In genomic region chr12:120697344-120697743, GRCh38 we compare ENCODE assay signal across 21 cellular contexts. TPM values are rescaled to one million over a fixed set of nuclear protein-coding genes. Genes with fewer than 3 reads are reported as not detected.
"Had no signal": no experiment of that assay in that cellular context is flagged by ENCODE, and none has a peak within 500 bp of the region (broad histone marks: within the 10 kb centered on the region; RNA-seq: fewer than 3 reads in every experiment).

No MANE protein-coding gene starts in this region.

- H3K4me3 Mint-ChIP-seq: activated CD8-positive, alpha-beta memory T cell treated with anti-CD3 and anti-CD28 coated beads, Interleukin-2, amount 10 ng/mL, durations not matched to agents 7 days and 5 days; activated CD8-positive, alpha-beta T cell treated with anti-CD3 and anti-CD28 coated beads for 36 hours; activated naive CD8-positive, alpha-beta T cell treated with anti-CD3 and anti-CD28 coated beads for 36 hours; effector memory CD8-positive, alpha-beta T cell; memory B cell; natural killer cell treated with Interleukin-12 subunit alpha and Interleukin-12 subunit beta and Interleukin-15 and Interleukin-18, amount 100 ng/mL, for 72 hours; stimulated activated memory B cell treated with anti-CD40 and anti-IgM and Interleukin-4, amounts not matched to agents 10 μg/mL and 1 μg/mL and 100 μg/mL, for 72 hours; T-helper 1 cell treated with Interleukin-12 subunit alpha and Interleukin-12 subunit beta and Interleukin-4 antibody, amounts not matched to agents 30 μg/mL and 1 μg/mL, for 36 hours had no signal

- H3K27me3 Mint-ChIP-seq: activated CD8-positive, alpha-beta memory T cell treated with anti-CD3 and anti-CD28 coated beads, Interleukin-2, amount 10 ng/mL, durations not matched to agents 7 days and 5 days; activated CD8-positive, alpha-beta T cell treated with anti-CD3 and anti-CD28 coated beads for 36 hours; activated naive CD8-positive, alpha-beta T cell treated with anti-CD3 and anti-CD28 coated beads for 36 hours; effector memory CD8-positive, alpha-beta T cell; memory B cell; natural killer cell treated with Interleukin-12 subunit alpha and Interleukin-12 subunit beta and Interleukin-15 and Interleukin-18, amount 100 ng/mL, for 72 hours; stimulated activated memory B cell treated with anti-CD40 and anti-IgM and Interleukin-4, amounts not matched to agents 10 μg/mL and 1 μg/mL and 100 μg/mL, for 72 hours had no signal

- H3K27ac Mint-ChIP-seq: activated CD8-positive, alpha-beta memory T cell treated with anti-CD3 and anti-CD28 coated beads, Interleukin-2, amount 10 ng/mL, durations not matched to agents 7 days and 5 days; activated CD8-positive, alpha-beta T cell treated with anti-CD3 and anti-CD28 coated beads for 36 hours; activated naive CD8-positive, alpha-beta T cell treated with anti-CD3 and anti-CD28 coated beads for 36 hours; effector memory CD8-positive, alpha-beta T cell; memory B cell; natural killer cell treated with Interleukin-12 subunit alpha and Interleukin-12 subunit beta and Interleukin-15 and Interleukin-18, amount 100 ng/mL, for 72 hours; stimulated activated memory B cell treated with anti-CD40 and anti-IgM and Interleukin-4, amounts not matched to agents 10 μg/mL and 1 μg/mL and 100 μg/mL, for 72 hours; T-helper 1 cell treated with Interleukin-12 subunit alpha and Interleukin-12 subunit beta and Interleukin-4 antibody, amounts not matched to agents 30 μg/mL and 1 μg/mL, for 36 hours had no signal

- ATAC-seq: activated CD8-positive, alpha-beta memory T cell treated with anti-CD3 and anti-CD28 coated beads, Interleukin-2, amount 10 ng/mL, durations not matched to agents 7 days and 5 days; activated CD8-positive, alpha-beta T cell treated with anti-CD3 and anti-CD28 coated beads for 36 hours; effector memory CD8-positive, alpha-beta T cell; left lobe of liver; natural killer cell treated with Interleukin-12 subunit alpha and Interleukin-12 subunit beta and Interleukin-15 and Interleukin-18, amount 100 ng/mL, for 72 hours; pancreas; right lobe of liver; stimulated activated memory B cell treated with anti-CD40 and anti-IgM and Interleukin-4, amounts not matched to agents 10 μg/mL and 1 μg/mL and 100 μg/mL, for 72 hours had no signal

- DNase-seq: activated CD4-positive, alpha-beta T cell treated with anti-CD3 and anti-CD28 coated beads for 48 hours; activated CD8-positive, alpha-beta memory T cell treated with anti-CD3 and anti-CD28 coated beads, Interleukin-2, amount 10 ng/mL, durations not matched to agents 7 days and 5 days; activated CD8-positive, alpha-beta T cell treated with anti-CD3 and anti-CD28 coated beads for 36 hours; activated naive CD8-positive, alpha-beta T cell treated with anti-CD3 and anti-CD28 coated beads for 36 hours; activated T-cell treated with anti-CD3 and anti-CD28 coated beads for 4 hours; central memory CD4-positive, alpha-beta T cell; dorsolateral prefrontal cortex; effector memory CD8-positive, alpha-beta T cell; pancreas; right lobe of liver; stimulated activated CD4-positive, alpha-beta T cell treated with anti-CD3 and anti-CD28 coated beads, Interleukin-2, amount 100 ng/mL, for 24 hours; stomach; transverse colon had no signal

- H3K4me3 ChIP-seq: dorsolateral prefrontal cortex, esophagus muscularis mucosa, pancreas, right lobe of liver, stomach, suprapubic skin, transverse colon had no signal

- H3K27me3 ChIP-seq: dorsolateral prefrontal cortex, esophagus muscularis mucosa, pancreas, right lobe of liver, stomach, suprapubic skin, transverse colon had no signal

- H3K9me3 Mint-ChIP-seq: activated CD8-positive, alpha-beta T cell treated with anti-CD3 and anti-CD28 coated beads for 36 hours; activated naive CD8-positive, alpha-beta T cell treated with anti-CD3 and anti-CD28 coated beads for 36 hours; effector memory CD8-positive, alpha-beta T cell; memory B cell; natural killer cell treated with Interleukin-12 subunit alpha and Interleukin-12 subunit beta and Interleukin-15 and Interleukin-18, amount 100 ng/mL, for 72 hours; stimulated activated memory B cell treated with anti-CD40 and anti-IgM and Interleukin-4, amounts not matched to agents 10 μg/mL and 1 μg/mL and 100 μg/mL, for 72 hours; T-helper 1 cell treated with Interleukin-12 subunit alpha and Interleukin-12 subunit beta and Interleukin-4 antibody, amounts not matched to agents 30 μg/mL and 1 μg/mL, for 36 hours had no signal

- H3K27ac ChIP-seq: pancreas, right lobe of liver, suprapubic skin had no signal

- H3K9me3 ChIP-seq: esophagus muscularis mucosa, pancreas, right lobe of liver, stomach, suprapubic skin, transverse colon had no signal

RNA-seq across cellular contexts. Expression of gene CABP1, which starts 56.9 kb away (rescaled TPM):
- total RNA-seq: activated CD8-positive, alpha-beta memory T cell treated with anti-CD3 and anti-CD28 coated beads, Interleukin-2, amount 10 ng/mL, durations not matched to agents 7 days and 5 days; pulmonary artery endothelial cell had no signal
